26 cellular contexts compared by ENCODE assay signal in genomic region chr7:96637531-96637930, GRCh38.
"Had no signal": no experiment of that assay in that cellular context is flagged by ENCODE, and none has a peak within 500 bp of the region (broad histone marks: within the 10 kb centered on the region; RNA-seq: fewer than 3 reads in every experiment).

No MANE protein-coding gene starts in this region.

- H3K27ac Mint-ChIP-seq: naive thymus-derived CD8-positive, alpha-beta T cell; nephron; neural progenitor cell; progenitor cell of endocrine pancreas; stimulated activated naive B cell treated with anti-CD40 and anti-IgM and Interleukin-4, amounts not matched to agents 10 μg/mL and 1 μg/mL and 100 μg/mL, for 72 hours had no signal

- H3K27me3 ChIP-seq: heart right ventricle, hepatocyte, left lung, neural progenitor cell, ovary, right lobe of liver, stomach, testis, thyroid gland, transverse colon, upper lobe of right lung had no signal

- H3K9ac ChIP-seq: neural progenitor cell had no signal

- H3K9me3 Mint-ChIP-seq: naive thymus-derived CD8-positive, alpha-beta T cell; nephron; neural progenitor cell; stimulated activated naive B cell treated with anti-CD40 and anti-IgM and Interleukin-4, amounts not matched to agents 10 μg/mL and 1 μg/mL and 100 μg/mL, for 72 hours had no signal

- H3K4me1 ChIP-seq: left lung, neural progenitor cell, right lobe of liver, stomach, testis, thyroid gland, transverse colon, upper lobe of right lung had no signal

- H2AFZ ChIP-seq: hepatocyte, neural progenitor cell had no signal

- H3K4me2 ChIP-seq: hepatocyte, neural progenitor cell had no signal

- H3K79me2 ChIP-seq: hepatocyte had no signal

- H3K4me3 ChIP-seq: heart right ventricle, hepatocyte, left lung, lung, mucosa of descending colon, neural progenitor cell, ovary, right lobe of liver, skin epidermis, stomach, testis, thyroid gland, transverse colon, upper lobe of right lung had no signal

- H3K27ac ChIP-seq: hepatocyte, left lung, neural progenitor cell, ovary, right lobe of liver, stomach, testis, thyroid gland, transverse colon, upper lobe of right lung had no signal

- ATAC-seq: left lung; mucosa of descending colon; naive thymus-derived CD8-positive, alpha-beta T cell; right lobe of liver; stimulated activated naive CD8-positive, alpha-beta T cell treated with anti-CD3 and anti-CD28 coated beads, Interleukin-15, Interleukin-2, amounts not matched to agents 100 U/mL and 50 U/mL, for 24 hours; upper lobe of right lung had no signal

- DNase-seq: heart right ventricle; islet precursor cell; left lung; mesendoderm; midbrain; mucosa of descending colon; naive thymus-derived CD8-positive, alpha-beta T cell; ovary; right lobe of liver; stimulated activated CD4-positive, alpha-beta T cell treated with anti-CD3 and anti-CD28 coated beads, Interleukin-12 subunit alpha, Interleukin-12 subunit beta, amount 100 ng/mL, for 4 hours; stimulated activated CD4-positive, alpha-beta T cell treated with anti-CD3 and anti-CD28 coated beads, Interleukin-15, amount 100 ng/mL, for 24 hours; stimulated activated CD4-positive, alpha-beta T cell treated with anti-CD3 and anti-CD28 coated beads, Interleukin-2, amount 100 ng/mL, for 24 hours; stimulated activated CD4-positive, alpha-beta T cell treated with anti-CD3 and anti-CD28 coated beads, Interleukin-4, amount 100 ng/mL, for 1 hour; stimulated activated naive B cell treated with anti-CD40 and anti-IgM and Interleukin-4, amounts not matched to agents 10 μg/mL and 1 μg/mL and 100 μg/mL, for 72 hours; stimulated activated naive CD8-positive, alpha-beta T cell treated with anti-CD3 and anti-CD28 coated beads, Interleukin-15, Interleukin-2, amounts not matched to agents 100 U/mL and 50 U/mL, for 24 hours; stomach; testis; thyroid gland; transverse colon; upper lobe of right lung had no signal

- H3K36me3 ChIP-seq: heart right ventricle, left lung, neural progenitor cell, ovary, right lobe of liver, stomach, thyroid gland, transverse colon, upper lobe of right lung had no signal

- H3K9me3 ChIP-seq: heart right ventricle, left lung, mucosa of descending colon, ovary, right lobe of liver, stomach, testis, thyroid gland, transverse colon, upper lobe of right lung had no signal

- H3K4me3 Mint-ChIP-seq: naive thymus-derived CD8-positive, alpha-beta T cell; nephron; neural progenitor cell; stimulated activated naive B cell treated with anti-CD40 and anti-IgM and Interleukin-4, amounts not matched to agents 10 μg/mL and 1 μg/mL and 100 μg/mL, for 72 hours had no signal

- H3K4me1 Mint-ChIP-seq: nephron, neural progenitor cell had no signal

- H3K27me3 Mint-ChIP-seq: naive thymus-derived CD8-positive, alpha-beta T cell; progenitor cell of endocrine pancreas; stimulated activated naive B cell treated with anti-CD40 and anti-IgM and Interleukin-4, amounts not matched to agents 10 μg/mL and 1 μg/mL and 100 μg/mL, for 72 hours had no signal

- H3K36me3 Mint-ChIP-seq: neural progenitor cell had no signal
